ENCODE assay signal across 16 cellular contexts in genomic region chr12:46461907-46462605, GRCh38.
DNase-seq lines count a peak whose midpoint lies in the region; ATAC-seq, FAIRE-seq and TF ChIP-seq lines count a peak whose summit lies in the region.
"Had no signal": no experiment of that assay in that cellular context is flagged by ENCODE, and none has a peak within 500 bp of the region (broad histone marks: within the 10 kb centered on the region; RNA-seq: fewer than 3 reads in every experiment).

No MANE protein-coding gene starts in this region.

- H3K27me3 ChIP-seq in right atrium auricular region = no peaks in the 10 kb centered on the region
- no peaks in the 10 kb centered on the region for H3K27me3 ChIP-seq in pancreas
- H3K27me3 ChIP-seq: esophagus muscularis mucosa, neutrophil had no signal

- intact Hi-C loops in left ventricle myocardium superior (cut with micrococcal nuclease) = loop anchor here (10.0 kb wide), 1 partner anchor 77 kb away; no protein-coding TSS in a partner anchor
- intact Hi-C loops in left cardiac atrium (cut with DNase I) = no loop called here
- intact Hi-C loops in sciatic nerve (cut with DNase I) = no loop called here
- intact Hi-C loops in pancreas (cut with DNase I) = no loop called here

- TF ChIP-seq CTCF in right atrium auricular region (IDR thresholded peaks at IDR 0.05) (no peak), pancreas (IDR thresholded peaks at IDR 0.05) (no peak)

- CTCF ChIA-PET in T-cell (lab: Charles Lee) = no interaction called here

- H3K9me3 ChIP-seq in right atrium auricular region (no peaks in the 10 kb centered on the region), pancreas (no peaks in the 10 kb centered on the region)
- H3K9me3 ChIP-seq: esophagus muscularis mucosa, neutrophil had no signal

- no peak for FAIRE-seq in pancreas (lab: Jason Lieb, UNC)
- FAIRE-seq: GM12878 had no signal

- H3K4me1 ChIP-seq in right atrium auricular region = peaks cover 0 to 47% of the 10 kb centered on the region in 2 donors
- H3K4me1 ChIP-seq in pancreas = peaks cover 0 to 2% (median 0%) of the 10 kb centered on the region in 3 donors

- H3K27me3 Mint-ChIP-seq in T-cell = no peaks in the 10 kb centered on the region
- H3K27me3 Mint-ChIP-seq: stimulated activated naive CD8-positive, alpha-beta T cell treated with anti-CD3 and anti-CD28 coated beads, Interleukin-15, amount 100 ng/mL, for 72 hours had no signal

- H3K36me3 ChIP-seq in right atrium auricular region = no peaks in the 10 kb centered on the region
- no peaks in the 10 kb centered on the region for H3K36me3 ChIP-seq in pancreas
- H3K36me3 ChIP-seq: esophagus muscularis mucosa, neutrophil had no signal

- H3K27ac ChIP-seq in right atrium auricular region (peak overlapping the region; percentile 24 to 56), pancreas (no peak overlapping the region)
- H3K27ac ChIP-seq: esophagus muscularis mucosa had no signal

- H3K27ac Mint-ChIP-seq in T-cell = peak overlapping the region in 1 of 2 donors; percentile 98
- H3K27ac Mint-ChIP-seq: activated T-helper 2 cell treated with anti-CD3 and anti-CD28 coated beads, Interferon-gamma antibody, Interleukin-2, Interleukin-4, amounts not matched to agents 10 μg/mL and 5 μg/mL and 100 μg/mL, durations not matched to agents 14 hours and 24 hours and 36 hours; CD8-positive, alpha-beta T cell had no signal

- H3K4me1 Mint-ChIP-seq in T-cell = peaks cover 37 to 48% (median 39%) of the 10 kb centered on the region in 3 donors

- POLR2A ChIA-PET in T-cell (lab: Charles Lee) = no interaction called here

- WGBS in pancreas, 2 donors = 76 to 87% methylated on average over 4 of the region's 4 CpGs

- peaks cover 0 to 10% (median 0%) of the 10 kb centered on the region in 3 donors for H3K9me3 Mint-ChIP-seq in T-cell
- H3K9me3 Mint-ChIP-seq: CD8-positive, alpha-beta T cell had no signal

- DNase-seq in left ventricle myocardium superior (no peak), left cardiac atrium (no peak), right atrium auricular region (ENCODE audit: low spot score) (no peak), sciatic nerve (ENCODE audit: low spot score) (no peak), NCI-H1930 (lab: John Stamatoyannopoulos, UW) (no peak), T-cell (no peak), COLO668 (lab: John Stamatoyannopoulos, UW; ENCODE audit: unreplicated experiment) (no peak), pancreas (no peak)
- DNase-seq: anterior cingulate cortex; CD8-positive, alpha-beta T cell; H7; stimulated activated naive CD8-positive, alpha-beta T cell treated with anti-CD3 and anti-CD28 coated beads, Interleukin-15, amount 100 ng/mL, for 72 hours had no signal

- H3K4me3 Mint-ChIP-seq in T-cell = no peak overlapping the region
- H3K4me3 Mint-ChIP-seq: CD8-positive, alpha-beta T cell; stimulated activated naive CD8-positive, alpha-beta T cell treated with anti-CD3 and anti-CD28 coated beads, Interleukin-15, amount 100 ng/mL, for 72 hours had no signal

- no peaks in the 10 kb centered on the region for H3K36me3 Mint-ChIP-seq in T-cell
- H3K36me3 Mint-ChIP-seq: CD8-positive, alpha-beta T cell had no signal

- ATAC-seq in left ventricle myocardium superior (peak; percentile 49), left cardiac atrium (no peak), sciatic nerve (peak; percentile 26), T-cell (replicated peaks in 1 of 4) (no peak), pancreas (no peak)
- ATAC-seq: CD8-positive, alpha-beta T cell; GM12878; stimulated activated naive CD8-positive, alpha-beta T cell treated with anti-CD3 and anti-CD28 coated beads, Interleukin-15, amount 100 ng/mL, for 72 hours had no signal

- H3K4me3 ChIP-seq in right atrium auricular region (no peak overlapping the region), pancreas (no peak overlapping the region)
- H3K4me3 ChIP-seq: esophagus muscularis mucosa, GM12878 had no signal

Comparison
In these comparisons a context has a peak if more than half of its experiments do, and no peak if none do; other contexts are left out.
1. ATAC-seq: peak in left ventricle myocardium superior (single experiment) and sciatic nerve (single experiment); none in left cardiac atrium (0 of 2), T-cell (0 of 4) and pancreas (0 of 4).
2. H3K27ac ChIP-seq: peak in right atrium auricular region (2 of 2); none in pancreas (0 of 4).